Comparison of ENCODE assay signal across 9 cellular contexts in the genomic region with DNA sequence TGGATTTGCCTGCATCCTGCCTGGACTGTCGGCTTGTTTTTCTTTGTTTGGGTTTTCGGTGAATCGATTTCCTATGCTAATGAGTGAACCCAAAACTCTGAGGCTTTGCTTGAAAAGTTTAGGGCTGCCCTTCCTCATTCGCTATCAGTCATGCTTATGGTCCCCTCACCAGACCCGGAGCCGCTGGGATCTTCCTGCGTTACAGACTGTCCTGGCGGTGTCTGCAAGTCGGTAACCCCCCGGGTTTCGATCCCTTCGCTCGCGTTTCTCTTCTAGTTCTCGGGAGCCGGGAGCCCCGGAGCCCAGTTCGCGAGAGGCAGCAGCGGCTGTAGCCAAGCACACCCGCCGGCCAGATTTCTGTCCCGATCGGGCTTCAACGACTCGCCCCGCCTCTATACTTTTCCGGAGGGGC. TPM values are rescaled to one million over a fixed set of nuclear protein-coding genes. Genes with fewer than 3 reads are reported as not detected.
DNase-seq lines count a peak whose midpoint lies in the region; ATAC-seq and TF ChIP-seq lines count a peak whose summit lies in the region.
"Had no signal": no experiment of that assay in that cellular context is flagged by ENCODE, and none has a peak within 500 bp of the region (broad histone marks: within the 10 kb centered on the region; RNA-seq: fewer than 3 reads in every experiment).

No MANE protein-coding gene starts in this region.

- H3K9me3 Mint-ChIP-seq in Caco-2 (ENCODE audit: unreplicated experiment) (no peaks in the 10 kb centered on the region), progenitor cell of endocrine pancreas (ENCODE audit: low read depth) (no peaks in the 10 kb centered on the region)

- H3K36me3 ChIP-seq in Caco-2 (ENCODE audit: control insufficient read depth, insufficient read depth, low read length) (no peaks in the 10 kb centered on the region), SK-N-MC (ENCODE audit: insufficient read depth, low read length) (no peaks in the 10 kb centered on the region)
- H3K36me3 ChIP-seq: upper lobe of left lung had no signal

- peaks cover 21% of the 10 kb centered on the region for H3K4me1 Mint-ChIP-seq in Caco-2 (ENCODE audit: low read depth, unreplicated experiment)
- H3K4me1 Mint-ChIP-seq in progenitor cell of endocrine pancreas (ENCODE audit: low read depth): peaks cover 16% of the 10 kb centered on the region

- H3K4me3 Mint-ChIP-seq in Caco-2 (ENCODE audit: unreplicated experiment) (peak overlapping the region; percentile 93), progenitor cell of endocrine pancreas (ENCODE audit: low read depth) (peak overlapping the region; percentile 73)

- peak overlapping the region; percentile 62 for H3K27ac Mint-ChIP-seq in Caco-2 (ENCODE audit: unreplicated experiment)
- peak overlapping the region; percentile 74 for H3K27ac Mint-ChIP-seq in progenitor cell of endocrine pancreas

- H3K36me3 Mint-ChIP-seq in Caco-2 (ENCODE audit: insufficient read depth, unreplicated experiment): peaks cover 4% of the 10 kb centered on the region
- H3K36me3 Mint-ChIP-seq in progenitor cell of endocrine pancreas (ENCODE audit: insufficient read depth): no peaks in the 10 kb centered on the region

- intact Hi-C loops in Caco-2 (cut with micrococcal nuclease; ENCODE audit: unreplicated experiment): loop anchor here (5.0 kb wide), 2 partner anchors 138 to 208 kb away; no protein-coding TSS in a partner anchor

- DNase-seq in Caco-2 (no peak), SK-N-MC (ENCODE audit: low read depth, low spot score) (no peak), fibroblast of villous mesenchyme (ENCODE audit: low read depth) (peak; percentile 16), progenitor cell of endocrine pancreas (ENCODE audit: low spot score, unreplicated experiment) (no peak), NCI-H510A treated with DMSO at 0.1 percent for 48 hours (lab: John Stamatoyannopoulos, UW) (no peak), NCI-H1105 (lab: John Stamatoyannopoulos, UW) (no peak)
- no peak for DNase-seq in stimulated activated CD4-positive, alpha-beta T cell treated with anti-CD3 and anti-CD28 coated beads, Interleukin-2, amount 100 ng/mL, for 48 hours

- H3K9me3 ChIP-seq in Caco-2 (no peaks in the 10 kb centered on the region), SK-N-MC (ENCODE audit: low read depth, low read length) (no peaks in the 10 kb centered on the region)
- H3K9me3 ChIP-seq: upper lobe of left lung had no signal

- BruUV-seq in Caco-2 (replicated peaks; lab: Mats Ljungman, UMichigan): TSS peak; percentile 25

- no peak for TF ChIP-seq CTCF in Caco-2 (IDR thresholded peaks at IDR 0.05; ENCODE audit: insufficient read depth in 1 of 2, low read depth in 1 of 2, low read length in 1 of 2, severe bottlenecking in 1 of 2, unreplicated experiment in 1 of 2)
- TF ChIP-seq CTCF in fibroblast of villous mesenchyme (IDR thresholded peaks at IDR 0.05; ENCODE audit: insufficient read depth, low read depth, low read length): no peak
- TF ChIP-seq CTCF in progenitor cell of endocrine pancreas (IDR thresholded peaks at IDR 0.05; ENCODE audit: unreplicated experiment): no peak

- H3K27me3 ChIP-seq in Caco-2 (replicated peaks; ENCODE audit: control insufficient read depth, insufficient read depth, low read length): no peaks in the 10 kb centered on the region

- no peaks in the 10 kb centered on the region; the same call in 1 of the 2 replicates for H3K4me1 ChIP-seq in Caco-2

- H3K27ac ChIP-seq in SK-N-MC: no peak overlapping the region
- H3K27ac ChIP-seq: upper lobe of left lung had no signal

- H3K4me3 ChIP-seq in Caco-2 (ENCODE audit: low read depth, low read length): peak overlapping the region; percentile 90
- peak overlapping the region; percentile 81 for H3K4me3 ChIP-seq in SK-N-MC
- peak overlapping the region; percentile 66 for H3K4me3 ChIP-seq in fibroblast of villous mesenchyme (ENCODE audit: low read depth, low read length)

- H3K27me3 Mint-ChIP-seq in Caco-2 (ENCODE audit: insufficient read depth, unreplicated experiment) (peaks cover 5% of the 10 kb centered on the region), progenitor cell of endocrine pancreas (peaks cover 91% of the 10 kb centered on the region)

- H3K9ac ChIP-seq in SK-N-MC (ENCODE audit: insufficient read length): no peak overlapping the region

- CTCF ChIA-PET in Caco-2 (lab: Charles Lee): interaction anchor here (0.7 kb wide), 1 partner anchor 113 kb away, joined by 3 read pairs; no protein-coding TSS in a partner anchor

- no peak for ATAC-seq in HG02870 (IDR thresholded peaks at IDR 0.05; ENCODE audit: unreplicated experiment)

- POLR2A ChIA-PET in Caco-2 (lab: Charles Lee): no interaction called here

RNA-seq across cellular contexts. Expression of gene EMX2, which starts 2.2 kb away (rescaled TPM):
- total RNA-seq in Caco-2 (2022) (4.7 and 4.9 TPM in 2 replicates), fibroblast of villous mesenchyme (4.5 and 10.8 TPM in 2 replicates), progenitor cell of endocrine pancreas (0.89 TPM in 1 of 2 replicates, not detected in the other)
